Comparison of ENCODE assay signal across 8 cellular contexts in genomic region chr4:145734576-145735329, GRCh38. TPM values are rescaled to one million over a fixed set of nuclear protein-coding genes. Genes with fewer than 3 reads are reported as not detected.
DNase-seq lines count a peak whose midpoint lies in the region; ATAC-seq and TF ChIP-seq lines count a peak whose summit lies in the region.

No MANE protein-coding gene starts in this region.

- TF ChIP-seq CTCF in mammary epithelial cell (conservative IDR thresholded peaks at IDR 0.05 in 1 of 2, IDR thresholded peaks at IDR 0.05 in 1 of 2; ENCODE audit: extremely low read depth in 1 of 2, insufficient read depth in 1 of 2, low read depth in 1 of 2, low read length in 2 of 2), result no peak

- H3K9me3 ChIP-seq in mammary epithelial cell (replicated peaks; ENCODE audit: insufficient read depth, low read length) (no peaks in the 10 kb centered on the region), aorta (ENCODE audit: control insufficient read depth, low read length) (no peaks in the 10 kb centered on the region)

- DNase-seq in EL, result peak; percentile 98
- DNase-seq in mammary epithelial cell, result peak; percentile 99
- DNase-seq in lung microvascular endothelial cell (ENCODE audit: low read depth in 2 of 2), result peak; percentile 77 to 96
- DNase-seq in aorta, result peak; percentile 93

- H3K36me3 ChIP-seq in mammary epithelial cell (ENCODE audit: insufficient read depth, low read length) (no peaks in the 10 kb centered on the region), aorta (ENCODE audit: control insufficient read depth in 1 of 2, insufficient read depth in 2 of 2, low read length in 1 of 2) (no peaks in the 10 kb centered on the region)

- H3K4me2 ChIP-seq in mammary epithelial cell (ENCODE audit: insufficient read depth, low read depth, low read length), result peak overlapping the region; percentile 84

- peaks cover 35% of the 10 kb centered on the region for H3K4me1 ChIP-seq in mammary epithelial cell (ENCODE audit: insufficient read depth, low read length)
- H3K4me1 ChIP-seq in aorta (ENCODE audit: control insufficient read depth in 1 of 2, insufficient read depth in 2 of 2, low read length in 2 of 2), result peaks cover 0 to 3% of the 10 kb centered on the region in 2 donors

- no peaks in the 10 kb centered on the region for H3K79me2 ChIP-seq in mammary epithelial cell (ENCODE audit: insufficient read depth, low read length)

- peak overlapping the region; percentile 89 for H3K9ac ChIP-seq in mammary epithelial cell (ENCODE audit: insufficient read depth, low read length)

- 0% methylated on average over 14 of the region's 14 CpGs for WGBS in mammary epithelial cell (ENCODE audit: low coverage, missing lambda C conversion rate)
- WGBS in aorta, 2 donors, result 3 to 5% methylated on average over 14 of the region's 14 CpGs

- dilution Hi-C loops in mammary epithelial cell (cut with HindIII; ENCODE audit: low sequenced_read_pairs), result no loop called here

- H2AFZ ChIP-seq in mammary epithelial cell (ENCODE audit: low read depth, low read length), result peak overlapping the region; percentile 14

- intact Hi-C loops in mammary epithelial cell (cut with micrococcal nuclease) (loop anchor here (1.0 to 5.0 kb wide), 4 partner anchors 74 to 221 kb away; partner anchors contain the start of gene ZNF827), aorta (cut with DNase I) (loop anchor here (5.0 to 10.0 kb wide), 7 partner anchors 68 to 550 kb away; partner anchors contain the start of genes MMAA (in 1 of the 2), OTUD4 (in 1 of the 2), SMAD1 (in 1 of the 2) and ZNF827 (in 1 of the 2))

- CTCF ChIA-PET in mammary epithelial cell (lab: Charles Lee; ENCODE audit: low non-redundant PET), result interaction anchor here (0.6 to 0.7 kb wide), 3 partner anchors 105 to 977 kb away, joined by 3 to 8 read pairs (median 5); no protein-coding TSS in a partner anchor

- BruUV-seq in mammary epithelial cell (replicated peaks; lab: Mats Ljungman, UMichigan), result no TSS peak

- in situ Hi-C loops in mammary epithelial cell (cut with MboI; ENCODE audit: low sequenced_read_pairs in 2 of 2), result no loop called here

- H3K27me3 ChIP-seq in mammary epithelial cell (ENCODE audit: insufficient read depth, low read length) (no peaks in the 10 kb centered on the region), aorta (ENCODE audit: control insufficient read depth in 1 of 2, insufficient read depth in 2 of 2, low read length in 1 of 2) (no peaks in the 10 kb centered on the region)

- H3K4me3 ChIP-seq in mammary epithelial cell (replicated peaks in 1 of 3; ENCODE audit: insufficient read depth in 1 of 3, low read depth in 2 of 3, low read length in 3 of 3), result peak overlapping the region; percentile 13 to 30 (median 18)
- H3K4me3 ChIP-seq in aorta (ENCODE audit: low read length in 2 of 2), result no peak overlapping the region

- H4K20me1 ChIP-seq in mammary epithelial cell (ENCODE audit: insufficient read depth, low read length), result no peaks in the 10 kb centered on the region

- H3K27ac ChIP-seq in mammary epithelial cell (ENCODE audit: insufficient read depth, low read depth, low read length) (peak overlapping the region; percentile 99), aorta (ENCODE audit: low read depth in 1 of 2, low read length in 2 of 2) (peak overlapping the region; percentile 98 to 99)

- ATAC-seq in HG03175 (IDR thresholded peaks at IDR 0.05; ENCODE audit: unreplicated experiment), result peak; percentile 54
- ATAC-seq in aorta (ENCODE audit: low FRiP score), result peak; percentile 81
- no peak for ATAC-seq in GM19023 (IDR thresholded peaks at IDR 0.05; ENCODE audit: unreplicated experiment)
- no peak for ATAC-seq in HG03342 (IDR thresholded peaks at IDR 0.05; ENCODE audit: unreplicated experiment)
- ATAC-seq in HG03025 (IDR thresholded peaks at IDR 0.05; ENCODE audit: low FRiP score, unreplicated experiment), result no peak

RNA-seq across cellular contexts. Expression of gene C4orf51, which starts 54.8 kb away (rescaled TPM):
- not detected for total RNA-seq in mammary epithelial cell
- not detected for polyA plus RNA-seq in mammary epithelial cell
- not detected for polyA minus RNA-seq in mammary epithelial cell
- total RNA-seq in lung microvascular endothelial cell, result not detected in 2 replicates
- total RNA-seq in aorta, result not detected
- polyA plus RNA-seq in aorta, result not detected

Comparison
In these comparisons a context has a peak if more than half of its experiments do, and no peak if none do; other contexts are left out.
1. ATAC-seq: peak in HG03175 (single experiment) and aorta (single experiment); none in GM19023 (single experiment), HG03342 (single experiment) and HG03025 (single experiment).
2. H3K4me3 ChIP-seq: peak in mammary epithelial cell (3 of 3); none in aorta (0 of 2).
3. Peak in every context shown above with its lines, with median percentiles within 50 percentile points of each other: DNase-seq.